1 cellular context compared by ENCODE assay signal in genomic region chr1:53396563-53397268, GRCh38.
TF ChIP-seq lines count a peak whose summit lies in the region.

No MANE protein-coding gene starts in this region.

TF ChIP-seq in H1, 55 proteins besides CTCF, POLR2A, EP300 and RAD21 (continued from another document):
- TF ChIP-seq SP2 (IDR thresholded peaks at IDR 0.05; ENCODE audit: low read length): no peak
- TF ChIP-seq ATF3 (IDR thresholded peaks at IDR 0.05; ENCODE audit: insufficient read depth, low read depth, low read length): no peak
- TF ChIP-seq CEBPB (IDR thresholded peaks at IDR 0.05; ENCODE audit: low read depth, low read length): no peak
- TF ChIP-seq JUN (IDR thresholded peaks at IDR 0.05; ENCODE audit: low read depth, low read length): no peak
- no peak for TF ChIP-seq RBBP5 (IDR thresholded peaks at IDR 0.05; ENCODE audit: borderline replicate concordance, low read depth, low read length)
- TF ChIP-seq KDM4A (IDR thresholded peaks at IDR 0.05; ENCODE audit: low read depth, low read length, severe bottlenecking): no peak
- TF ChIP-seq HDAC2 (IDR thresholded peaks at IDR 0.05; ENCODE audit: borderline replicate concordance in 1 of 2, low read depth in 2 of 2, low read length in 2 of 2): no peak
- TF ChIP-seq SRF (IDR thresholded peaks at IDR 0.05; ENCODE audit: low read depth, low read length): no peak
- TF ChIP-seq RFX5 (IDR thresholded peaks at IDR 0.05; ENCODE audit: borderline replicate concordance, low read depth, low read length): no peak
- no peak for TF ChIP-seq TBP (IDR thresholded peaks at IDR 0.05; ENCODE audit: low read depth, low read length)
TF ChIP-seq in H1: peak in this region for 0.
